Comparison of ENCODE assay signal across 27 cellular contexts in the genomic region with DNA sequence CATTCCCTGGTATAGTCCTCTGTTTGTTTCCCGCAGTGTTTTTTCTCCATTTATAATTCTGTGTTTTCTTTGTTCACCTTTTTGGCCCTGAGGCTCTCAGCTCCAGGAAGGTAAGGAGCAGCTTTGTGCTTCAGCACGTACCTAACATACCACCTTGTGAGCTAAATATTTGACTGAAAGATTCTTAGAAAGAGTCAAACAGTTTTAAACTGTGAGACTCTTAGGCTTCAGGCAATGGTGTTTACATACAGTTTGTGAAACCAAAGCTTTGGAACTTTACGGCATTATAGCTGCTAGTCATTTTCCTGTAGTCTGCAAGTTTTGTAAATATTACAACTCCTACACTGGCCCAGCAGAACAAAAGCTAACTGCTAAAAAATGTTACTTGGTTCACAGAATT. TPM values are rescaled to one million over a fixed set of nuclear protein-coding genes. Genes with fewer than 3 reads are reported as not detected.
DNase-seq lines count a peak whose midpoint lies in the region; ATAC-seq and TF ChIP-seq lines count a peak whose summit lies in the region.
"Had no signal": no experiment of that assay in that cellular context is flagged by ENCODE, and none has a peak within 500 bp of the region (broad histone marks: within the 10 kb centered on the region; RNA-seq: fewer than 3 reads in every experiment).

No MANE protein-coding gene starts in this region.

- H3K36me3 ChIP-seq in HEK293 (ENCODE audit: control insufficient read depth in 2 of 2, insufficient read depth in 1 of 2, low read length in 2 of 2) (peaks cover 30 to 96% of the 10 kb centered on the region in 2 experiments), liver (ENCODE audit: control insufficient read depth in 4 of 4, insufficient read depth in 3 of 4, low read depth in 1 of 4, low read length in 3 of 4) (peaks cover 3 to 27% (median 11%) of the 10 kb centered on the region in 4 donors), Karpas-422 (ENCODE audit: insufficient read depth, low read length) (peaks cover 22% of the 10 kb centered on the region; the same call in 1 of the 2 replicates), tibial nerve (peaks cover 0 to 82% (median 9%) of the 10 kb centered on the region in 3 donors), spleen (peaks cover 0 to 99% (median 74%) of the 10 kb centered on the region in 6 donors)

- no peak for TF ChIP-seq CTCF in HEK293 (tag by site-specific recombination; IDR thresholded peaks at IDR 0.05)
- TF ChIP-seq CTCF in liver (IDR thresholded peaks at IDR 0.05; ENCODE audit: low read depth, low read length, missing input control): no peak
- no peak for TF ChIP-seq CTCF in tibial nerve (IDR thresholded peaks at IDR 0.05)
- no peak for TF ChIP-seq CTCF in spleen (IDR thresholded peaks at IDR 0.05 in 8 of 11, conservative IDR thresholded peaks at IDR 0.05 in 3 of 11)

- H3K9ac ChIP-seq in liver (ENCODE audit: low read depth in 1 of 2, low read length in 2 of 2) (peak overlapping the region; percentile 1), Karpas-422 (ENCODE audit: low read length) (no peak overlapping the region)
- H3K9ac ChIP-seq: BLaER1 had no signal

- H3K9me2 ChIP-seq in Karpas-422 (replicated peaks; ENCODE audit: insufficient read depth, low read length): no peaks in the 10 kb centered on the region

- no peak overlapping the region for H3K4me3 ChIP-seq in HEK293 (ENCODE audit: low read depth, low read length)
- H3K4me3 ChIP-seq in liver (ENCODE audit: low read depth in 1 of 3, low read length in 3 of 3): no peak overlapping the region
- H3K4me3 ChIP-seq in Karpas-422 (ENCODE audit: low read length): no peak overlapping the region
- no peak overlapping the region for H3K4me3 ChIP-seq in tibial nerve
- H3K4me3 ChIP-seq in spleen: no peak overlapping the region
- H3K4me3 ChIP-seq: BLaER1, left lung, SJSA1 had no signal

- DNase-seq in effector memory CD8-positive, alpha-beta T cell: no peak
- DNase-seq in renal cortical epithelial cell (ENCODE audit: low read depth): peak; percentile 44
- DNase-seq in Right ventricle myocardium superior: no peak
- no peak for DNase-seq in Karpas-422
- DNase-seq in tibial nerve (ENCODE audit: low spot score in 2 of 2): no peak
- DNase-seq in spleen: no peak
- DNase-seq: activated CD4-positive, alpha-beta memory T cell treated with anti-CD3 and anti-CD28 coated beads for 36 hours; activated CD4-positive, CD25-positive, alpha-beta regulatory T cell treated with anti-CD3 and anti-CD28 coated beads, Interleukin-2, amount 50 U/mL, for 72 hours; activated CD8-positive, alpha-beta memory T cell treated with anti-CD3 and anti-CD28 coated beads, Interleukin-2, amount 50 U/mL, for 4 hours; amniotic stem cell; COR-L47; DMS53; glutamatergic neuron; KBM-7; left lung; NCI-H1092 treated with DMSO at 0.1 percent for 48 hours; NCI-H187; NCI-H82; nucleus accumbens; stimulated activated naive B cell treated with anti-CD40 and anti-IgM and Interleukin-4, amounts not matched to agents 10 μg/mL and 1 μg/mL and 100 μg/mL, for 72 hours; T-cell had no signal

- peaks cover 8% of the 10 kb centered on the region; the same call in 1 of the 2 replicates for H3K4me1 ChIP-seq in HEK293 (ENCODE audit: control insufficient read depth, insufficient read depth, low read length)
- peaks cover 0 to 14% (median 6%) of the 10 kb centered on the region in 4 donors for H3K4me1 ChIP-seq in liver (ENCODE audit: control insufficient read depth in 4 of 4, insufficient read depth in 4 of 4, low read length in 3 of 4)
- no peaks in the 10 kb centered on the region for H3K4me1 ChIP-seq in Karpas-422 (ENCODE audit: low read length)
- H3K4me1 ChIP-seq in tibial nerve: no peaks in the 10 kb centered on the region
- H3K4me1 ChIP-seq in spleen: peaks cover 0 to 7% (median 0%) of the 10 kb centered on the region in 6 donors
- H3K4me1 ChIP-seq: left lung had no signal

- CTCF ChIA-PET in HEK293 (lab: Yijun Ruan, JAX): interaction anchor here (0.5 to 5.1 kb wide), 7 partner anchors 9 to 181 kb away, joined by 3 to 36 read pairs (median 7); no protein-coding TSS in a partner anchor

- H3K27ac ChIP-seq in HEK293 (ENCODE audit: extremely low read depth, low read depth, low read length) (peak overlapping the region; percentile 26; the same call in 1 of the 2 replicates), liver (ENCODE audit: low read depth in 1 of 2, low read length in 2 of 2) (no peak overlapping the region), Karpas-422 (ENCODE audit: low read length) (no peak overlapping the region), tibial nerve (peak overlapping the region in 2 of 4 donors; percentile 9 to 29), spleen (no peak overlapping the region)
- H3K27ac ChIP-seq: BLaER1, epithelial cell of prostate, left lung, SJSA1 had no signal

- no peaks in the 10 kb centered on the region for H3K9me3 Mint-ChIP-seq in effector memory CD8-positive, alpha-beta T cell
- H3K9me3 Mint-ChIP-seq: activated CD4-positive, alpha-beta memory T cell treated with anti-CD3 and anti-CD28 coated beads for 36 hours; activated naive CD4-positive, alpha-beta T cell treated with anti-CD3 and anti-CD28 coated beads, Interleukin-2, amount 50 U/mL, for 24 hours; stimulated activated naive B cell treated with anti-CD40 and anti-IgM and Interleukin-4, amounts not matched to agents 10 μg/mL and 1 μg/mL and 100 μg/mL, for 72 hours; T-cell had no signal

- no peak overlapping the region for H3K4me2 ChIP-seq in Karpas-422 (ENCODE audit: low read depth, low read length, poor library complexity, severe bottlenecking)
- H3K4me2 ChIP-seq: BLaER1 had no signal

- H3K36me3 Mint-ChIP-seq in effector memory CD8-positive, alpha-beta T cell (ENCODE audit: insufficient read depth): peaks cover 67% of the 10 kb centered on the region

- H3K27ac Mint-ChIP-seq in effector memory CD8-positive, alpha-beta T cell: peak overlapping the region; percentile 72 to 80
- H3K27ac Mint-ChIP-seq: activated CD4-positive, alpha-beta memory T cell treated with anti-CD3 and anti-CD28 coated beads for 36 hours; activated naive CD4-positive, alpha-beta T cell treated with anti-CD3 and anti-CD28 coated beads, Interleukin-2, amount 50 U/mL, for 24 hours; stimulated activated naive B cell treated with anti-CD40 and anti-IgM and Interleukin-4, amounts not matched to agents 10 μg/mL and 1 μg/mL and 100 μg/mL, for 72 hours; T-cell had no signal

- no peak overlapping the region for H3K4me3 Mint-ChIP-seq in effector memory CD8-positive, alpha-beta T cell
- H3K4me3 Mint-ChIP-seq: activated CD4-positive, alpha-beta memory T cell treated with anti-CD3 and anti-CD28 coated beads for 36 hours; activated naive CD4-positive, alpha-beta T cell treated with anti-CD3 and anti-CD28 coated beads, Interleukin-2, amount 50 U/mL, for 24 hours; stimulated activated naive B cell treated with anti-CD40 and anti-IgM and Interleukin-4, amounts not matched to agents 10 μg/mL and 1 μg/mL and 100 μg/mL, for 72 hours; T-cell had no signal

- no peak overlapping the region for H2AFZ ChIP-seq in Karpas-422 (ENCODE audit: low read length)

- no peaks in the 10 kb centered on the region for H3K27me3 ChIP-seq in liver (ENCODE audit: control insufficient read depth in 4 of 4, insufficient read depth in 4 of 4, low read length in 3 of 4)
- H3K27me3 ChIP-seq in Karpas-422 (ENCODE audit: low read length): no peaks in the 10 kb centered on the region
- no peaks in the 10 kb centered on the region for H3K27me3 ChIP-seq in tibial nerve
- H3K27me3 ChIP-seq in spleen (replicated peaks in 1 of 7): no peaks in the 10 kb centered on the region
- H3K27me3 ChIP-seq: BLaER1, left lung, SJSA1 had no signal

- H3K27me3 Mint-ChIP-seq in effector memory CD8-positive, alpha-beta T cell: no peaks in the 10 kb centered on the region
- H3K27me3 Mint-ChIP-seq: activated CD4-positive, alpha-beta memory T cell treated with anti-CD3 and anti-CD28 coated beads for 36 hours; activated naive CD4-positive, alpha-beta T cell treated with anti-CD3 and anti-CD28 coated beads, Interleukin-2, amount 50 U/mL, for 24 hours; stimulated activated naive B cell treated with anti-CD40 and anti-IgM and Interleukin-4, amounts not matched to agents 10 μg/mL and 1 μg/mL and 100 μg/mL, for 72 hours; T-cell had no signal

- H3K9me3 ChIP-seq in HEK293 (ENCODE audit: control insufficient read depth, insufficient read depth, low read depth, low read length) (no peaks in the 10 kb centered on the region; the same call in 1 of the 2 replicates), liver (ENCODE audit: control insufficient read depth in 4 of 4, low read length in 3 of 4) (no peaks in the 10 kb centered on the region), Karpas-422 (ENCODE audit: low read length) (no peaks in the 10 kb centered on the region), tibial nerve (no peaks in the 10 kb centered on the region), spleen (no peaks in the 10 kb centered on the region)
- H3K9me3 ChIP-seq: BLaER1, left lung, SJSA1 had no signal

- H4K20me1 ChIP-seq in Karpas-422 (ENCODE audit: insufficient read depth, low read depth, low read length): no peaks in the 10 kb centered on the region
- H4K20me1 ChIP-seq: BLaER1 had no signal

- intact Hi-C loops in Right ventricle myocardium superior (cut with DNase I): loop anchor here (10.0 kb wide), 1 partner anchor 51 kb away; no protein-coding TSS in a partner anchor
- intact Hi-C loops in spleen (cut with DNase I; ENCODE audit: low total_unique reads): no loop called here

- no peak for TF ChIP-seq POLR2A in tibial nerve (IDR thresholded peaks at IDR 0.05)
- no peak for TF ChIP-seq POLR2A in spleen (IDR thresholded peaks at IDR 0.05)

- 60% methylated on average over 3 of the region's 3 CpGs for WGBS in liver
- WGBS in tibial nerve, 2 donors: 56 to 68% methylated on average over 3 of the region's 3 CpGs
- 87 to 95% (median 89%) methylated on average over 3 of the region's 3 CpGs for WGBS in spleen, 5 donors

- TF ChIP-seq EP300 in tibial nerve (IDR thresholded peaks at IDR 0.05): no peak

- H3K4me1 Mint-ChIP-seq in effector memory CD8-positive, alpha-beta T cell (ENCODE audit: low read depth in 2 of 2): peaks cover 3 to 6% of the 10 kb centered on the region in 2 donors
- H3K4me1 Mint-ChIP-seq: activated naive CD4-positive, alpha-beta T cell treated with anti-CD3 and anti-CD28 coated beads, Interleukin-2, amount 50 U/mL, for 24 hours; stimulated activated naive B cell treated with anti-CD40 and anti-IgM and Interleukin-4, amounts not matched to agents 10 μg/mL and 1 μg/mL and 100 μg/mL, for 72 hours had no signal

- POLR2A ChIA-PET in HEK293 (lab: Yijun Ruan, JAX): no interaction called here

- no peak for ATAC-seq in effector memory CD8-positive, alpha-beta T cell (replicated peaks)
- ATAC-seq in Right ventricle myocardium superior (ENCODE audit: poor library complexity): no peak
- ATAC-seq: left lung; stimulated activated naive B cell treated with anti-CD40 and anti-IgM and Interleukin-4, amounts not matched to agents 10 μg/mL and 1 μg/mL and 100 μg/mL, for 72 hours; T-cell had no signal

- TF ChIP-seq RAD21 in liver (IDR thresholded peaks at IDR 0.05): no peak

- H3K79me2 ChIP-seq in Karpas-422 (ENCODE audit: low read length): no peaks in the 10 kb centered on the region

RNA-seq across cellular contexts. Expression of a gene that starts 39.0 kb away (rescaled TPM):
- total RNA-seq in liver (100 to 1,000 TPM in 1 of 2 donors, 10 to 100 TPM in 1; 61.8 to 182 TPM), renal cortical epithelial cell (204 and 672 TPM in 2 replicates), Right ventricle myocardium superior (500 TPM), tibial nerve (100 to 1,000 TPM; 156 to 233 (median 177) TPM), spleen (100 to 1,000 TPM in 6 of 7 donors, 10 to 100 TPM in 1; 96.6 to 257 (median 171) TPM)
- polyA plus RNA-seq in liver (100 to 1,000 TPM; 133 to 191 TPM), spleen (10 to 100 TPM; 57.5 to 76.9 (median 63.7) TPM)
- 219 and 234 TPM in 2 replicates for total RNA-seq in Karpas-422 (2014; rRNA removed; shearing (Covaris generic); ENCODE audit: low replicate concordance)
